ENCODE assay signal across 1 cellular context in genomic region chr12:58978717-58979116, GRCh38.
TF ChIP-seq lines count a peak whose summit lies in the region.

No MANE protein-coding gene starts in this region.

TF ChIP-seq in SK-N-SH, 30 proteins besides CTCF, POLR2A, EP300 and RAD21 (continued from another document):
- TF ChIP-seq FOXJ3 (CRISPR knock-in tag; IDR thresholded peaks at IDR 0.05): no peak
- TF ChIP-seq MEF2A (IDR thresholded peaks at IDR 0.05; ENCODE audit: borderline replicate concordance, low read depth): no peak
- no peak for TF ChIP-seq JUND (IDR thresholded peaks at IDR 0.05)
- TF ChIP-seq CHD2 (IDR thresholded peaks at IDR 0.05; ENCODE audit: low read length, partially characterized antibody): no peak
- TF ChIP-seq, protein P1, sequence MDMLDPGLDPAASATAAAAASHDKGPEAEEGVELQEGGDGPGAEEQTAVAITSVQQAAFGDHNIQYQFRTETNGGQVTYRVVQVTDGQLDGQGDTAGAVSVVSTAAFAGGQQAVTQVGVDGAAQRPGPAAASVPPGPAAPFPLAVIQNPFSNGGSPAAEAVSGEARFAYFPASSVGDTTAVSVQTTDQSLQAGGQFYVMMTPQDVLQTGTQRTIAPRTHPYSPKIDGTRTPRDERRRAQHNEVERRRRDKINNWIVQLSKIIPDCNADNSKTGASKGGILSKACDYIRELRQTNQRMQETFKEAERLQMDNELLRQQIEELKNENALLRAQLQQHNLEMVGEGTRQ (IDR thresholded peaks at IDR 0.05; ENCODE audit: borderline replicate concordance, low read depth, low read length): no peak
- no peak for TF ChIP-seq FOXM1 (IDR thresholded peaks at IDR 0.05; ENCODE audit: low read depth)
- TF ChIP-seq, protein P2, sequence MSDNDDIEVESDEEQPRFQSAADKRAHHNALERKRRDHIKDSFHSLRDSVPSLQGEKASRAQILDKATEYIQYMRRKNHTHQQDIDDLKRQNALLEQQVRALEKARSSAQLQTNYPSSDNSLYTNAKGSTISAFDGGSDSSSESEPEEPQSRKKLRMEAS (IDR thresholded peaks at IDR 0.05; ENCODE audit: low read depth): no peak
- TF ChIP-seq SMC3 (IDR thresholded peaks at IDR 0.05; ENCODE audit: low read depth, low read length): no peak
- TF ChIP-seq SIN3A (IDR thresholded peaks at IDR 0.05; ENCODE audit: borderline replicate concordance, low read depth, low read length): no peak
- no peak for TF ChIP-seq TEAD4 (IDR thresholded peaks at IDR 0.05; ENCODE audit: borderline replicate concordance, insufficient read depth)
- no peak for TF ChIP-seq NFIC (IDR thresholded peaks at IDR 0.05; ENCODE audit: borderline replicate concordance)
- TF ChIP-seq NRF1 (IDR thresholded peaks at IDR 0.05; ENCODE audit: low read depth, low read length): no peak
